ENCODE assay signal across 24 cellular contexts in the genomic region with DNA sequence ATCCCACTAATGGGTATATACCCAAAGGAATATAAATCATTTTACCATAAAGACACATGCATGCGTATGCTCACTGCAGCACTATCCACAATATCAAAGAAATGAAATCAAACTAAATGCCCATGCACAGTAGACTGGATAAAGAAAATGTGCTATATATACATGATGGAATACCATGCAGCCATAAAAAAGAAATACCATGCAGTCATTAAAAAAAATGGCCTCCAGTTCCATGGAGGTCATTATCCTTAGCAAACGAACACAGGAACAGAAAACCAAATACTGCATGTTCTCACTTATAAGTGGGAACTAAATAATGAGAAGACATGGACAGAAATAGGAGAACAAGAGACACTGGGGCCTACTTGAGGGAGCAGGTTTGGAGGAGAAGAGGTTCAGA. TPM values are rescaled to one million over a fixed set of nuclear protein-coding genes. Genes with fewer than 3 reads are reported as not detected.
DNase-seq lines count a peak whose midpoint lies in the region; ATAC-seq and TF ChIP-seq lines count a peak whose summit lies in the region.
"Had no signal": no experiment of that assay in that cellular context is flagged by ENCODE, and none has a peak within 500 bp of the region (broad histone marks: within the 10 kb centered on the region; RNA-seq: fewer than 3 reads in every experiment).

No MANE protein-coding gene starts in this region.

- TF ChIP-seq POLR2A in breast epithelium (IDR thresholded peaks at IDR 0.05): no peak

- DNase-seq in activated CD4-positive, alpha-beta T cell treated with anti-CD3 and anti-CD28 coated beads, Interleukin-2, amount 10 ng/mL, durations not matched to agents 24 days and 14 days: peak; percentile 12
- no peak for DNase-seq in activated CD4-positive, alpha-beta T cell treated with anti-CD3 and anti-CD28 coated beads for 4 hours
- DNase-seq in SJCRH30: no peak
- DNase-seq in breast epithelium (ENCODE audit: low spot score in 2 of 2): no peak
- DNase-seq: ACHN; BE2C; C1 segment of cervical spinal cord; CD4-positive, alpha-beta memory T cell; CD4-positive, CD25-positive, alpha-beta regulatory T cell; CD8-positive, alpha-beta memory T cell; COR-L47; DMS 273 treated with DMSO at 0.1 percent for 48 hours; DMS153; DMS53; DMS79; DND-41; EL; GDM1 had no signal

- no peaks in the 10 kb centered on the region for H3K27me3 Mint-ChIP-seq in activated CD4-positive, alpha-beta T cell treated with anti-CD3 and anti-CD28 coated beads, Interleukin-2, amount 10 ng/mL, durations not matched to agents 24 days and 14 days
- H3K27me3 Mint-ChIP-seq: CD4-positive, alpha-beta memory T cell; CD4-positive, CD25-positive, alpha-beta regulatory T cell; CD8-positive, alpha-beta memory T cell had no signal

- no peak overlapping the region for H3K4me3 Mint-ChIP-seq in activated CD4-positive, alpha-beta T cell treated with anti-CD3 and anti-CD28 coated beads, Interleukin-2, amount 10 ng/mL, durations not matched to agents 24 days and 14 days
- H3K4me3 Mint-ChIP-seq: CD14-positive monocyte; CD4-positive, alpha-beta memory T cell; CD4-positive, CD25-positive, alpha-beta regulatory T cell; CD8-positive, alpha-beta memory T cell had no signal

- H3K27me3 ChIP-seq in SJCRH30: no peaks in the 10 kb centered on the region
- no peaks in the 10 kb centered on the region for H3K27me3 ChIP-seq in breast epithelium
- H3K27me3 ChIP-seq: BE2C, BLaER1 had no signal

- TF ChIP-seq CTCF in breast epithelium (IDR thresholded peaks at IDR 0.05): no peak

- peaks cover 21% of the 10 kb centered on the region for H3K4me1 Mint-ChIP-seq in activated CD4-positive, alpha-beta T cell treated with anti-CD3 and anti-CD28 coated beads, Interleukin-2, amount 10 ng/mL, durations not matched to agents 24 days and 14 days

- H3K27ac Mint-ChIP-seq in activated CD4-positive, alpha-beta T cell treated with anti-CD3 and anti-CD28 coated beads, Interleukin-2, amount 10 ng/mL, durations not matched to agents 24 days and 14 days: no peak overlapping the region
- H3K27ac Mint-ChIP-seq: CD14-positive monocyte; CD4-positive, alpha-beta memory T cell; CD4-positive, CD25-positive, alpha-beta regulatory T cell; CD8-positive, alpha-beta memory T cell had no signal

- H3K36me3 Mint-ChIP-seq in activated CD4-positive, alpha-beta T cell treated with anti-CD3 and anti-CD28 coated beads, Interleukin-2, amount 10 ng/mL, durations not matched to agents 24 days and 14 days (ENCODE audit: low read depth): peaks cover 12% of the 10 kb centered on the region
- H3K36me3 Mint-ChIP-seq: CD4-positive, CD25-positive, alpha-beta regulatory T cell had no signal

- H3K4me1 ChIP-seq in SJCRH30 (peaks cover 24% of the 10 kb centered on the region), breast epithelium (no peaks in the 10 kb centered on the region)
- H3K4me1 ChIP-seq: A549, BE2C had no signal

- peaks cover 7% of the 10 kb centered on the region for H3K9me3 ChIP-seq in SJCRH30 (replicated peaks)
- H3K9me3 ChIP-seq in breast epithelium: no peaks in the 10 kb centered on the region
- H3K9me3 ChIP-seq: A549, BE2C, BLaER1 had no signal

- peaks cover 6% of the 10 kb centered on the region for H3K9me3 Mint-ChIP-seq in activated CD4-positive, alpha-beta T cell treated with anti-CD3 and anti-CD28 coated beads, Interleukin-2, amount 10 ng/mL, durations not matched to agents 24 days and 14 days

- H3K27ac ChIP-seq in SJCRH30: peak overlapping the region; percentile 52; the same call in 1 of the 2 replicates
- no peak overlapping the region for H3K27ac ChIP-seq in breast epithelium
- H3K27ac ChIP-seq: 22Rv1, A549, BLaER1 had no signal

- H3K4me3 ChIP-seq in SJCRH30 (no peak overlapping the region), breast epithelium (no peak overlapping the region)
- H3K4me3 ChIP-seq: A549, BLaER1, GM12878 had no signal

- intact Hi-C loops in activated CD4-positive, alpha-beta T cell treated with anti-CD3 and anti-CD28 coated beads, Interleukin-2, amount 10 ng/mL, durations not matched to agents 24 days and 14 days (cut with micrococcal nuclease): no loop called here
- intact Hi-C loops in breast epithelium (cut with DNase I; ENCODE audit: low total_unique reads): no loop called here

- no peaks in the 10 kb centered on the region for H3K36me3 ChIP-seq in SJCRH30
- H3K36me3 ChIP-seq in breast epithelium: no peaks in the 10 kb centered on the region
- H3K36me3 ChIP-seq: BE2C, BLaER1 had no signal

- ATAC-seq in GM21367 (IDR thresholded peaks at IDR 0.05; ENCODE audit: unreplicated experiment): no peak
- ATAC-seq: A549, GM12878 had no signal

RNA-seq across cellular contexts. Expression of gene SERTAD2, which starts 53.6 kb away (rescaled TPM):
- total RNA-seq in activated CD4-positive, alpha-beta T cell treated with anti-CD3 and anti-CD28 coated beads, Interleukin-2, amount 10 ng/mL, durations not matched to agents 24 days and 14 days: 24.6 and 26.7 TPM in 2 replicates
- total RNA-seq in SJCRH30 (2014; rRNA removed; shearing (Covaris generic)): 30.9 and 34.7 TPM in 2 replicates
- total RNA-seq in breast epithelium: 10 to 100 TPM; 12.8 to 20.0 (median 17.0) TPM
